Comparison of ENCODE assay signal across 7 cellular contexts in genomic region chr7:122238297-122238696, GRCh38.
DNase-seq lines count a peak whose midpoint lies in the region; TF ChIP-seq lines count a peak whose summit lies in the region.
"Not testable (repeated sequence)": the region's sequence is repeated elsewhere in the genome, so short reads cannot be mapped to it uniquely, and the experiment has no call there.

No MANE protein-coding gene starts in this region.

- not testable (repeated sequence) for H3K36me3 ChIP-seq in HUES48 (ENCODE audit: control insufficient read depth, insufficient read depth, low read length)

- peak overlapping the region; percentile 35; the same call in 1 of the 2 replicates for H3K4me3 ChIP-seq in HUES48 (ENCODE audit: low read depth, low read length)
- peak overlapping the region; percentile 36 for H3K4me3 ChIP-seq in fibroblast of villous mesenchyme (ENCODE audit: low read depth, low read length)

- H3K4me1 ChIP-seq in HUES48 (ENCODE audit: control insufficient read depth, insufficient read depth, low read length), result not testable (repeated sequence)

- not testable (repeated sequence) for H3K27me3 ChIP-seq in HUES48 (ENCODE audit: control insufficient read depth, insufficient read depth, low read length)

- H3K9ac ChIP-seq in HUES48 (ENCODE audit: low read depth, low read length), result not testable (repeated sequence)

- H3K27ac ChIP-seq in HUES48 (ENCODE audit: low read depth, low read length), result not testable (repeated sequence)

- TF ChIP-seq CTCF in fibroblast of villous mesenchyme (IDR thresholded peaks at IDR 0.05; ENCODE audit: insufficient read depth, low read depth, low read length), result not testable (repeated sequence)

- DNase-seq in DMS53 (lab: John Stamatoyannopoulos, UW) (peak; percentile 47), NCI-H1092 treated with DMSO at 0.1 percent for 48 hours (lab: John Stamatoyannopoulos, UW) (peak; percentile 31), NCI-H2171 treated with DMSO at 0.1 percent for 48 hours (lab: John Stamatoyannopoulos, UW) (peak; percentile 29), NCI-H82 (lab: John Stamatoyannopoulos, UW) (peak; percentile 10), SK-N-DZ (ENCODE audit: low spot score) (peak; percentile 15)
- DNase-seq in fibroblast of villous mesenchyme (ENCODE audit: low read depth), result not testable (repeated sequence)

- not testable (repeated sequence) for H3K9me3 ChIP-seq in HUES48 (ENCODE audit: control insufficient read depth, insufficient read depth, low read length)
